30 cellular contexts compared by ENCODE assay signal in the genomic region with DNA sequence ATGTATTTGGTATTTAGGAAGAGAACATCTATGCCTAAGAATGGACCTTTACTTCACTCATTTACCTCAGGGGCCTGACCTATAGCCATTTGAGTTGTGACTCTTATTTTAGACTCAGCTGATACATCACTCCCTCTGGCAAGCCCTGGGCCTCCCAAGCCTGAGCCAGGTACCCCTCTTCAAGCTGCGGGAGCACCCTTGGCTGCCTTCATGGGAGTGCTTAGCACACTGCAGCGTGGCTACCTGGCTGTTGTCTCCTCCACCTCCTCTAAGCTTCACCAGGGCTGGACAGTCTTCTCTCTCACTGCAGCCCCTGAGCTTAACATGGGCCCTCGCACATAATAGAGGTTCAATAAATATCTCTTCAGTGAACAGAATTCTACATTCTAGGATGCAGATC. TPM values are rescaled to one million over a fixed set of nuclear protein-coding genes. Genes with fewer than 3 reads are reported as not detected.
"Had no signal": no experiment of that assay in that cellular context is flagged by ENCODE, and none has a peak within 500 bp of the region (broad histone marks: within the 10 kb centered on the region; RNA-seq: fewer than 3 reads in every experiment).

No MANE protein-coding gene starts in this region.

- H3K36me3 Mint-ChIP-seq: immature natural killer cell; mesothelial cell of epicardium; naive B cell; natural killer cell; neural progenitor cell; stimulated activated effector memory CD8-positive, alpha-beta T cell treated with anti-CD3 and anti-CD28 coated beads, Interleukin-12 subunit alpha, Interleukin-12 subunit beta, amount 100 ng/mL, for 72 hours; type B pancreatic cell had no signal

- H3K36me3 ChIP-seq: neural progenitor cell, ovary, prostate gland, tibial nerve, uterus had no signal

- H3K27ac ChIP-seq: left lung, neural progenitor cell, neutrophil, ovary, prostate gland, skin epidermis, tibial nerve, uterus had no signal

- H3K4me3 Mint-ChIP-seq: mesothelial cell of epicardium; natural killer cell; nephron progenitor cell; neural progenitor cell; stimulated activated effector memory CD8-positive, alpha-beta T cell treated with anti-CD3 and anti-CD28 coated beads, Interleukin-12 subunit alpha, Interleukin-12 subunit beta, amount 100 ng/mL, for 72 hours; stimulated activated naive CD8-positive, alpha-beta T cell treated with anti-CD3 and anti-CD28 coated beads, Interleukin-15, amount 100 ng/mL, for 72 hours; type B pancreatic cell had no signal

- H3K4me3 ChIP-seq: left lung, lung, neural progenitor cell, ovary, prostate gland, skin epidermis, tibial nerve, uterus had no signal

- DNase-seq: hypothalamus; immature natural killer cell; kidney; left colon; mesendoderm; naive B cell; natural killer cell; nephron progenitor cell; occipital lobe; retina; right cardiac atrium; stimulated activated CD4-positive, alpha-beta T cell treated with anti-CD3 and anti-CD28 coated beads, Interleukin-4, amount 100 ng/mL, for 24 hours; stimulated activated naive CD4-positive, alpha-beta T cell treated with Interleukin-2 at 50 U/mL for 16 hours; stimulated activated naive CD8-positive, alpha-beta T cell treated with anti-CD3 and anti-CD28 coated beads, Interleukin-15, amount 100 ng/mL, for 72 hours; substantia nigra; uterus had no signal

- H3K27ac Mint-ChIP-seq: immature natural killer cell; mesothelial cell of epicardium; natural killer cell; nephron progenitor cell; neural progenitor cell; stimulated activated effector memory CD8-positive, alpha-beta T cell treated with anti-CD3 and anti-CD28 coated beads, Interleukin-12 subunit alpha, Interleukin-12 subunit beta, amount 100 ng/mL, for 72 hours; stimulated activated naive CD8-positive, alpha-beta T cell treated with anti-CD3 and anti-CD28 coated beads, Interleukin-15, amount 100 ng/mL, for 72 hours; type B pancreatic cell had no signal

- H3K9me3 ChIP-seq: left lung, neutrophil, ovary, prostate gland, tibial nerve, uterus had no signal

- H3K9me3 Mint-ChIP-seq: immature natural killer cell; mesothelial cell of epicardium; naive B cell; natural killer cell; nephron progenitor cell; neural progenitor cell; stimulated activated effector memory CD8-positive, alpha-beta T cell treated with anti-CD3 and anti-CD28 coated beads, Interleukin-12 subunit alpha, Interleukin-12 subunit beta, amount 100 ng/mL, for 72 hours; stimulated activated naive CD8-positive, alpha-beta T cell treated with anti-CD3 and anti-CD28 coated beads, Interleukin-15, amount 100 ng/mL, for 72 hours; type B pancreatic cell had no signal

- H3K27me3 ChIP-seq: left lung, neural progenitor cell, neutrophil, ovary, tibial nerve, uterus had no signal

- H3K4me1 ChIP-seq: left lung, neural progenitor cell, prostate gland, tibial nerve, uterus had no signal

- ATAC-seq: left colon; left lung; natural killer cell; right cardiac atrium; sciatic nerve; stimulated activated effector memory CD8-positive, alpha-beta T cell treated with anti-CD3 and anti-CD28 coated beads, Interleukin-12 subunit alpha, Interleukin-12 subunit beta, amount 100 ng/mL, for 72 hours; stimulated activated naive CD8-positive, alpha-beta T cell treated with anti-CD3 and anti-CD28 coated beads, Interleukin-15, amount 100 ng/mL, for 72 hours had no signal

- H3K4me1 Mint-ChIP-seq: immature natural killer cell; mesothelial cell of epicardium; stimulated activated effector memory CD8-positive, alpha-beta T cell treated with anti-CD3 and anti-CD28 coated beads, Interleukin-12 subunit alpha, Interleukin-12 subunit beta, amount 100 ng/mL, for 72 hours; stimulated activated naive CD8-positive, alpha-beta T cell treated with anti-CD3 and anti-CD28 coated beads, Interleukin-15, amount 100 ng/mL, for 72 hours had no signal

RNA-seq across cellular contexts. Expression of gene LHX4, which starts 23.5 kb away (rescaled TPM):
- total RNA-seq: kidney, ovary, prostate gland, right cardiac atrium, sciatic nerve, temporal lobe, tibial nerve, ureter, uterus had no signal
